8 cellular contexts compared by ENCODE assay signal in genomic region chr18:77102246-77103040, GRCh38. TPM values are rescaled to one million over a fixed set of nuclear protein-coding genes. Genes with fewer than 3 reads are reported as not detected.
A peak's percentile ranks its signal among the peaks of the same experiment; 100 is the strongest.
DNase-seq lines count a peak whose midpoint lies in the region; ATAC-seq and TF ChIP-seq lines count a peak whose summit lies in the region.

No MANE protein-coding gene starts in this region.

- no peaks in the 10 kb centered on the region for H3K27me3 ChIP-seq in CD8-positive, alpha-beta T cell (ENCODE audit: insufficient read depth, low read length)
- no peaks in the 10 kb centered on the region for H3K27me3 ChIP-seq in vagina

- TF ChIP-seq CTCF in CD8-positive, alpha-beta T cell (IDR thresholded peaks at IDR 0.05) = no peak
- TF ChIP-seq CTCF in vagina (IDR thresholded peaks at IDR 0.05) = no peak

- CTCF ChIA-PET in CD8-positive, alpha-beta T cell (lab: Charles Lee) = interaction anchor here (1.0 to 2.7 kb wide), 9 partner anchors 11 to 110 kb away, joined by 3 to 13 read pairs (median 4); no protein-coding TSS in a partner anchor

- peak overlapping the region; percentile 63 for H3K27ac ChIP-seq in CD8-positive, alpha-beta T cell (ENCODE audit: low read depth, low read length)
- H3K27ac ChIP-seq in vagina = peak overlapping the region; percentile 98

- H3K4me3 ChIP-seq in CD8-positive, alpha-beta T cell (ENCODE audit: low read depth, low read length) = peak overlapping the region; percentile 16
- peak overlapping the region in 1 of 2 donors; percentile 22 for H3K4me3 ChIP-seq in vagina

- H3K36me3 ChIP-seq in CD8-positive, alpha-beta T cell (ENCODE audit: insufficient read depth, low read length) = peaks cover 7% of the 10 kb centered on the region
- H3K36me3 ChIP-seq in vagina = no peaks in the 10 kb centered on the region

- H3K4me1 ChIP-seq in CD8-positive, alpha-beta T cell (ENCODE audit: insufficient read depth, low read length) = peaks cover 96% of the 10 kb centered on the region
- H3K4me1 ChIP-seq in vagina = peaks cover 82% of the 10 kb centered on the region

- no peak for TF ChIP-seq POLR2A in vagina (IDR thresholded peaks at IDR 0.05)

- H3K4me3 Mint-ChIP-seq in CD8-positive, alpha-beta T cell = peak overlapping the region; percentile 79
- peak overlapping the region; percentile 66 for H3K4me3 Mint-ChIP-seq in activated naive CD8-positive, alpha-beta T cell treated with anti-CD3 and anti-CD28 coated beads for 36 hours

- H3K4me1 Mint-ChIP-seq in CD8-positive, alpha-beta T cell (ENCODE audit: low read depth) = peaks cover 97% of the 10 kb centered on the region
- H3K4me1 Mint-ChIP-seq in activated naive CD8-positive, alpha-beta T cell treated with anti-CD3 and anti-CD28 coated beads for 36 hours = peaks cover 94% of the 10 kb centered on the region

- H3K27ac Mint-ChIP-seq in CD8-positive, alpha-beta T cell = peak overlapping the region; percentile 99
- H3K27ac Mint-ChIP-seq in activated naive CD8-positive, alpha-beta T cell treated with anti-CD3 and anti-CD28 coated beads for 36 hours = peak overlapping the region; percentile 97

- no peaks in the 10 kb centered on the region for H3K9me3 Mint-ChIP-seq in CD8-positive, alpha-beta T cell
- H3K9me3 Mint-ChIP-seq in activated naive CD8-positive, alpha-beta T cell treated with anti-CD3 and anti-CD28 coated beads for 36 hours = peaks cover 30% of the 10 kb centered on the region

- peak in 1 of 7 experiments; percentile 10 for DNase-seq in CD8-positive, alpha-beta T cell
- no peak for DNase-seq in activated naive CD8-positive, alpha-beta T cell treated with anti-CD3 and anti-CD28 coated beads for 36 hours
- no peak for DNase-seq in left colon
- DNase-seq in vagina (ENCODE audit: extremely low spot score in 2 of 2) = peak in 1 of 2 donors; percentile 16
- DNase-seq in NCI-H748 treated with DMSO at 0.1 percent for 48 hours (lab: John Stamatoyannopoulos, UW) = no peak
- no peak for DNase-seq in KG1 (lab: John Stamatoyannopoulos, UW)

- peaks cover 45% of the 10 kb centered on the region for H3K36me3 Mint-ChIP-seq in CD8-positive, alpha-beta T cell
- peaks cover 79% of the 10 kb centered on the region for H3K36me3 Mint-ChIP-seq in activated naive CD8-positive, alpha-beta T cell treated with anti-CD3 and anti-CD28 coated beads for 36 hours

- H3K9me3 ChIP-seq in CD8-positive, alpha-beta T cell (ENCODE audit: low read length) = no peaks in the 10 kb centered on the region
- H3K9me3 ChIP-seq in vagina = no peaks in the 10 kb centered on the region

- no peaks in the 10 kb centered on the region for H3K27me3 Mint-ChIP-seq in CD8-positive, alpha-beta T cell (ENCODE audit: low read depth)
- no peaks in the 10 kb centered on the region for H3K27me3 Mint-ChIP-seq in activated naive CD8-positive, alpha-beta T cell treated with anti-CD3 and anti-CD28 coated beads for 36 hours

- peak; percentile 57 for ATAC-seq in CD8-positive, alpha-beta T cell
- ATAC-seq in GM19328 (IDR thresholded peaks at IDR 0.05; ENCODE audit: unreplicated experiment) = peak; percentile 73
- ATAC-seq in HG03378 (IDR thresholded peaks at IDR 0.05; ENCODE audit: unreplicated experiment) = peak; percentile 86
- ATAC-seq in left colon = peak; percentile 15

- intact Hi-C loops in CD8-positive, alpha-beta T cell (cut with DNase I, micrococcal nuclease) = loop anchor here (1.0 to 10.0 kb wide), 4 partner anchors 9 to 278 kb away; partner anchors contain the start of gene ZNF236 (in 1 of the 2)
- intact Hi-C loops in left colon (cut with DNase I, micrococcal nuclease) = no loop called here
- intact Hi-C loops in vagina (cut with DNase I) = no loop called here

- POLR2A ChIA-PET in CD8-positive, alpha-beta T cell (lab: Charles Lee) = interaction anchor here (0.8 to 8.6 kb wide), 10 partner anchors 13 to 46 kb away, joined by 3 to 63 read pairs (median 5); partner anchors contain the start of gene MBP

RNA-seq across cellular contexts. Expression of gene MBP, which starts 30.1 kb away (rescaled TPM):
- total RNA-seq in CD8-positive, alpha-beta T cell = 10 to 100 TPM; 67.9 to 70.7 TPM
- total RNA-seq in activated naive CD8-positive, alpha-beta T cell treated with anti-CD3 and anti-CD28 coated beads for 36 hours = 10 to 100 TPM; 41.2 to 45.9 TPM
- total RNA-seq in left colon (10 to 100 TPM; 48.5 to 51.6 TPM), vagina (33.6 TPM)

Comparison
In these comparisons a context has a peak if more than half of its experiments do, and no peak if none do; other contexts are left out.
1. ATAC-seq: peak in every context shown above with its lines; median percentile 86 in HG03378; 73 in GM19328; 57 in CD8-positive, alpha-beta T cell; 15 in left colon.
2. intact Hi-C loops: an anchor here in CD8-positive, alpha-beta T cell (1.0 to 10.0 kb wide); none called in left colon and vagina.